1 cellular context compared by ENCODE assay signal in genomic region chr14:52286659-52287649, GRCh38.
TF ChIP-seq lines count a peak whose summit lies in the region.

No MANE protein-coding gene starts in this region.

TF ChIP-seq in H1, 55 proteins besides CTCF, POLR2A, EP300 and RAD21:
- TF ChIP-seq MAFK (IDR thresholded peaks at IDR 0.05; ENCODE audit: low read depth, low read length) (no peak), CBX8 (IDR thresholded peaks at IDR 0.05; ENCODE audit: borderline replicate concordance, low read depth, low read length) (no peak), KDM5A (IDR thresholded peaks at IDR 0.05; ENCODE audit: low read length) (no peak)
